21 cellular contexts compared by ENCODE assay signal in genomic region chr18:61549411-61549810, GRCh38.
"Had no signal": no experiment of that assay in that cellular context is flagged by ENCODE, and none has a peak within 500 bp of the region (broad histone marks: within the 10 kb centered on the region; RNA-seq: fewer than 3 reads in every experiment).

No MANE protein-coding gene starts in this region.

- H3K4me1 ChIP-seq: colonic mucosa, pancreas, psoas muscle, right lobe of liver had no signal

- H3K9me3 Mint-ChIP-seq: natural killer cell; neural progenitor cell; stimulated activated naive B cell treated with anti-CD40 and anti-IgM and Interleukin-4, amounts not matched to agents 10 μg/mL and 1 μg/mL and 100 μg/mL, for 72 hours; stimulated activated naive CD8-positive, alpha-beta T cell treated with anti-CD3 and anti-CD28 coated beads, Interleukin-15, amount 100 ng/mL, for 72 hours had no signal

- DNase-seq: caudate nucleus; colonic mucosa; dermis blood vessel endothelial cell; glutamatergic neuron; left ventricle myocardium inferior; lower lobe of right lung; natural killer cell; occipital lobe; pancreas; psoas muscle; retina; right lobe of liver; stimulated activated CD4-positive, alpha-beta T cell treated with anti-CD3 and anti-CD28 coated beads, Interleukin-2, amount 100 ng/mL, for 24 hours; stimulated activated CD4-positive, alpha-beta T cell treated with anti-CD3 and anti-CD28 coated beads, Interleukin-4, amount 100 ng/mL, for 4 hours; stimulated activated naive B cell treated with anti-CD40 and anti-IgM and Interleukin-4, amounts not matched to agents 10 μg/mL and 1 μg/mL and 100 μg/mL, for 72 hours; stimulated activated naive CD8-positive, alpha-beta T cell treated with anti-CD3 and anti-CD28 coated beads, Interleukin-15, amount 100 ng/mL, for 72 hours; testis; uterus had no signal

- ATAC-seq: esophagus mucosa; lower lobe of right lung; natural killer cell; pancreas; psoas muscle; right lobe of liver; stimulated activated naive B cell treated with anti-CD40 and anti-IgM and Interleukin-4, amounts not matched to agents 10 μg/mL and 1 μg/mL and 100 μg/mL, for 72 hours; stimulated activated naive CD8-positive, alpha-beta T cell treated with anti-CD3 and anti-CD28 coated beads, Interleukin-15, amount 100 ng/mL, for 72 hours had no signal

- H3K4me2 ChIP-seq: neural progenitor cell had no signal

- H2AFZ ChIP-seq: neural progenitor cell had no signal

- H3K4me3 ChIP-seq: colonic mucosa, left ventricle myocardium inferior, lower lobe of right lung, neural progenitor cell, pancreas, psoas muscle, right lobe of liver, testis, tibial nerve, uterus had no signal

- H3K9ac ChIP-seq: neural progenitor cell had no signal

- H3K9me3 ChIP-seq: colonic mucosa, left ventricle myocardium inferior, lower lobe of right lung, pancreas, psoas muscle, right lobe of liver, testis, tibial nerve, uterus had no signal

- H3K36me3 Mint-ChIP-seq: natural killer cell; stimulated activated naive B cell treated with anti-CD40 and anti-IgM and Interleukin-4, amounts not matched to agents 10 μg/mL and 1 μg/mL and 100 μg/mL, for 72 hours had no signal

- H3K27me3 ChIP-seq: colonic mucosa, neural progenitor cell, pancreas, right lobe of liver, testis, tibial nerve, uterus had no signal

- H3K36me3 ChIP-seq: colonic mucosa, left ventricle myocardium inferior, lower lobe of right lung, neural progenitor cell, pancreas, right lobe of liver, tibial nerve, uterus had no signal

- H3K4me3 Mint-ChIP-seq: natural killer cell; neural progenitor cell; stimulated activated naive B cell treated with anti-CD40 and anti-IgM and Interleukin-4, amounts not matched to agents 10 μg/mL and 1 μg/mL and 100 μg/mL, for 72 hours; stimulated activated naive CD8-positive, alpha-beta T cell treated with anti-CD3 and anti-CD28 coated beads, Interleukin-15, amount 100 ng/mL, for 72 hours had no signal

- H3K27ac Mint-ChIP-seq: natural killer cell; stimulated activated naive B cell treated with anti-CD40 and anti-IgM and Interleukin-4, amounts not matched to agents 10 μg/mL and 1 μg/mL and 100 μg/mL, for 72 hours had no signal

- H3K4me1 Mint-ChIP-seq: stimulated activated naive CD8-positive, alpha-beta T cell treated with anti-CD3 and anti-CD28 coated beads, Interleukin-15, amount 100 ng/mL, for 72 hours had no signal

- H3K27ac ChIP-seq: colonic mucosa, left ventricle myocardium inferior, lower lobe of right lung, neural progenitor cell, pancreas, psoas muscle, right lobe of liver, testis, tibial nerve, uterus had no signal
